Comparison of ENCODE assay signal across 8 cellular contexts in the genomic region with DNA sequence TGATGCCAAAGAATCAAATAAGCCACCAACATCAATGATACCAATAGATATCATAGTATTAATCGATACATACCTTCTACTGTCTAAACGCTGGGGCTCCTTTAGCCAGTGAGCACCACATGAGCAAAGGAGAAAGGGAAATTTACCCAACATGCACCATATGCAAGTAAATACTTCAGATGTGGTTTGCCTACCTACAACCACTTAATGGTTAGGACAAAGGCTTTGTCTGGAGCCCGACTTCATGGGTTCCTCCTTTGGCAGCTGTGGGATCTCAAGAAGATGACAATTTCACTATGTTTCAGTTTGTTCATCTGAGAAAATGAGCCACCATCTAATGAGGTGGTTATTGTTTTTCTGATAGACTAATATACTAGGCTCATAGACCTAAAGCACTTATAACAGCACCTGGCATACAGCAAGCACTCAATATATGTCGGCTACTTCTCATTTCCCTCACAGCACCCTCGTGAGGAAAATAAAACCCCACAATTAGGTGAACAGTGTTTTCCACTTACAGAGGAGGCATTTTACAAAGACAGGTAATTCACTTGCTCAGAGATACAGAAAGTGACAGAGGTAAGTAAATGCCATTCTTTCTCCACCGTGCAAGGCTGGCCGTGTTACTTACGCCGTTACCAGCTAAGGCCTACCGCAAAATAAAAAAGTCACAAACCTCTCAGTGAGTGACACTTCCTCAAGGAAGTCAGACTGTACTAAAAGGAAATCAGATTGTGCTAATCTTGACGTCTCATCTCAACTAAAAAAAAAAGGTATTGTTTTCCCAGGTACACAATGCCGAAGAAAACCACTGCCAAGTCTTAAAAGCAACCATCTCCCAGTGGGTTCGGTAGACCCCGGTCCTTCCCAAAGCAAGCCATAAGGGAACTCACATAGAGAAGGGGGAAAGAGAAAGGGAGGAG. TPM values are rescaled to one million over a fixed set of nuclear protein-coding genes. Genes with fewer than 3 reads are reported as not detected.
DNase-seq lines count a peak whose midpoint lies in the region; FAIRE-seq and TF ChIP-seq lines count a peak whose summit lies in the region.

No MANE protein-coding gene starts in this region.

- H3K27me3 ChIP-seq in DOHH2 (ENCODE audit: control insufficient read depth, low read length): no peaks in the 10 kb centered on the region
- no peaks in the 10 kb centered on the region for H3K27me3 ChIP-seq in astrocyte (ENCODE audit: insufficient read depth, low read length)
- H3K27me3 ChIP-seq in muscle layer of duodenum (ENCODE audit: low read depth, low read length): no peaks in the 10 kb centered on the region

- intact Hi-C loops in head of caudate nucleus (cut with DNase I): no loop called here

- H4K20me1 ChIP-seq in DOHH2 (ENCODE audit: control insufficient read depth, insufficient read depth, low read depth, low read length): peaks cover 15% of the 10 kb centered on the region
- peaks cover 3% of the 10 kb centered on the region for H4K20me1 ChIP-seq in astrocyte (ENCODE audit: insufficient read depth, low read length)

- DNase-seq in NCI-H2107 (lab: John Stamatoyannopoulos, UW) (peak; percentile 8), astrocyte (ENCODE audit: low read depth) (no peak), NCI-H524 (lab: John Stamatoyannopoulos, UW) (no peak), NCI-H526 (lab: John Stamatoyannopoulos, UW) (no peak), NCI-H1417 treated with DMSO at 0.1 percent for 48 hours (lab: John Stamatoyannopoulos, UW) (no peak), head of caudate nucleus (no peak)

- no peak overlapping the region for H3K27ac Mint-ChIP-seq in astrocyte (ENCODE audit: unreplicated experiment)

- peak overlapping the region; percentile 75 for H3K27ac ChIP-seq in DOHH2 (ENCODE audit: low read depth, low read length)
- H3K27ac ChIP-seq in astrocyte (ENCODE audit: low read depth, low read length): no peak overlapping the region
- H3K27ac ChIP-seq in muscle layer of duodenum (ENCODE audit: low read length): peak overlapping the region; percentile 24

- H3F3A ChIP-seq in DOHH2 (ENCODE audit: control insufficient read depth, insufficient read depth): no peaks in the 10 kb centered on the region

- no peaks in the 10 kb centered on the region for H3K9me3 ChIP-seq in DOHH2 (ENCODE audit: control insufficient read depth, insufficient read depth, low read length)
- no peaks in the 10 kb centered on the region for H3K9me3 ChIP-seq in astrocyte (ENCODE audit: insufficient read depth, low read depth, low read length)
- H3K9me3 ChIP-seq in muscle layer of duodenum (ENCODE audit: control insufficient read depth in 1 of 2, low read length in 2 of 2): no peaks in the 10 kb centered on the region

- no peaks in the 10 kb centered on the region for H3K27me3 Mint-ChIP-seq in astrocyte (ENCODE audit: low read depth, unreplicated experiment)

- H3K4me1 ChIP-seq in DOHH2 (ENCODE audit: control insufficient read depth, low read length): peaks cover 45% of the 10 kb centered on the region
- H3K4me1 ChIP-seq in astrocyte (ENCODE audit: insufficient read depth, low read length): peaks cover 5% of the 10 kb centered on the region
- peaks cover 9 to 26% of the 10 kb centered on the region in 2 donors for H3K4me1 ChIP-seq in muscle layer of duodenum (ENCODE audit: control insufficient read depth in 1 of 2, insufficient read depth in 2 of 2, low read length in 2 of 2)

- peaks cover 87% of the 10 kb centered on the region for H3K79me2 ChIP-seq in DOHH2 (ENCODE audit: control insufficient read depth, low read length)
- peaks cover 27% of the 10 kb centered on the region for H3K79me2 ChIP-seq in astrocyte (ENCODE audit: insufficient read depth, low read length)

- no peaks in the 10 kb centered on the region for H3K36me3 Mint-ChIP-seq in astrocyte (ENCODE audit: low read depth, unreplicated experiment)

- no peaks in the 10 kb centered on the region for H3K9me2 ChIP-seq in DOHH2 (replicated peaks; ENCODE audit: control insufficient read depth, low read length)

- FAIRE-seq in astrocyte (lab: Jason Lieb, UNC): no peak

- H3K9me3 Mint-ChIP-seq in astrocyte (ENCODE audit: unreplicated experiment): no peaks in the 10 kb centered on the region

- TF ChIP-seq CTCF in DOHH2 (IDR thresholded peaks at IDR 0.05; ENCODE audit: low read depth, low read length, poor library complexity, severe bottlenecking) (no peak), astrocyte (IDR thresholded peaks at IDR 0.05; ENCODE audit: insufficient read depth, low read depth, low read length) (no peak)

- H3K4me2 ChIP-seq in DOHH2 (ENCODE audit: low read length): peak overlapping the region; percentile 97
- peak overlapping the region; percentile 95 for H3K4me2 ChIP-seq in astrocyte (ENCODE audit: low read length)

- peaks cover 14% of the 10 kb centered on the region for H3K4me1 Mint-ChIP-seq in astrocyte (ENCODE audit: low read depth, unreplicated experiment)

- H3K4me3 ChIP-seq in DOHH2 (ENCODE audit: low read length) (peak overlapping the region; percentile 82), astrocyte (ENCODE audit: insufficient read depth, low read depth, low read length) (no peak overlapping the region), muscle layer of duodenum (ENCODE audit: low read depth in 1 of 2, low read length in 2 of 2) (peak overlapping the region; percentile 70 to 96)

- H3K36me3 ChIP-seq in DOHH2 (ENCODE audit: control insufficient read depth, low read length): peaks cover 40% of the 10 kb centered on the region
- H3K36me3 ChIP-seq in astrocyte (ENCODE audit: insufficient read depth, low read length): peaks cover 5% of the 10 kb centered on the region
- H3K36me3 ChIP-seq in muscle layer of duodenum (ENCODE audit: control insufficient read depth in 1 of 2, insufficient read depth in 2 of 2, low read length in 2 of 2): peaks cover 0 to 6% of the 10 kb centered on the region in 2 donors

- peak overlapping the region; percentile 60 for H3K9ac ChIP-seq in astrocyte (ENCODE audit: low read length)

- peak overlapping the region; percentile 89 for H3K4me3 Mint-ChIP-seq in astrocyte (ENCODE audit: unreplicated experiment)

- no peak overlapping the region for H2AFZ ChIP-seq in astrocyte (ENCODE audit: low read depth, low read length)

RNA-seq across cellular contexts. Expression of a gene that starts 1.6 kb away (rescaled TPM):
- total RNA-seq in astrocyte: 13.0 and 15.8 TPM in 2 replicates

RNA-seq across cellular contexts. Expression of a gene that starts 1.8 kb away (rescaled TPM):
- 14.4 and 16.7 TPM in 2 replicates for total RNA-seq in astrocyte
